20 cellular contexts compared by ENCODE assay signal in the genomic region with DNA sequence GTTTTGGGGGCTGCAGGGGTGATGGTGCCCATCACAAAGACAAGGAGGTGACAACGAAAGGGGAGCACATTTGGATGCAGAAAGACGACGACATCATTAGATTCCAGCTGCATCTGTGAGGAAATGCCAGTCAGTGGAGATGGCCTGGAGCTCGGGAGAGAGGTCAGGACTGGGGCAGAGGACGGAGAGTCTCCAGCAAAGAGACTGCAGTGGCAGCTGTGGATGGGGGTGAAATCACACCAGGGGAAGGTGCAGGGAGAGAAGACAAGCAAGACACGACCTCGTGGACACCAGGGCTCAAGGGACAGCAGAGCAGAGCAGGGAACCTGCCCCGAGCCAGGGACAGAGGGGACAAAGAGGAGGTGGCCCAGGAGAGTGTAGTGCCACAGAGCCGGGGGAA.
"Had no signal": no experiment of that assay in that cellular context is flagged by ENCODE, and none has a peak within 500 bp of the region (broad histone marks: within the 10 kb centered on the region; RNA-seq: fewer than 3 reads in every experiment).

No MANE protein-coding gene starts in this region.

- H3K4me2 ChIP-seq: hepatocyte, smooth muscle cell had no signal

- H3K4me1 ChIP-seq: breast epithelium had no signal

- ATAC-seq: left lobe of liver; mucosa of descending colon; natural killer cell treated with Interleukin-12 subunit alpha and Interleukin-12 subunit beta and Interleukin-15 and Interleukin-18, amount 100 ng/mL, for 72 hours had no signal

- H2AFZ ChIP-seq: hepatocyte had no signal

- H3K79me2 ChIP-seq: hepatocyte had no signal

- H3K36me3 ChIP-seq: breast epithelium had no signal

- H3K27ac ChIP-seq: breast epithelium, hepatocyte, testis, VCaP had no signal

- DNase-seq: activated CD4-positive, alpha-beta T cell treated with anti-CD3 and anti-CD28 coated beads for 1 hour; activated CD4-positive, alpha-beta T cell treated with anti-CD3 and anti-CD28 coated beads, Interleukin-2, amount 50 U/mL, for 4 hours; activated naive CD4-positive, alpha-beta T cell; activated naive CD8-positive, alpha-beta T cell treated with anti-CD3 and anti-CD28 coated beads, Interleukin-2, amount 10 ng/mL, durations not matched to agents 7 days and 5 days; activated T-cell treated with anti-CD3 and anti-CD28 coated beads for 4 hours; aorta; islet precursor cell; mammary epithelial cell; mucosa of descending colon; occipital lobe; stimulated activated CD4-positive, alpha-beta T cell treated with anti-CD3 and anti-CD28 coated beads, Interleukin-4, amount 100 ng/mL, for 4 hours; stimulated activated CD8-positive, alpha-beta memory T cell treated with anti-CD3 and anti-CD28 coated beads, Interleukin-4, amount 100 ng/mL, for 48 hours; testis had no signal

- H3K4me3 ChIP-seq: breast epithelium, hepatocyte, mucosa of descending colon, right atrium auricular region, smooth muscle cell, testis had no signal

- H3K27me3 ChIP-seq: breast epithelium, hepatocyte, right atrium auricular region, testis had no signal

- H3K9me3 ChIP-seq: breast epithelium, mucosa of descending colon, right atrium auricular region, testis had no signal
